Comparison of ENCODE assay signal across 13 cellular contexts in genomic region chr5:28896949-28897348, GRCh38.
A peak's percentile ranks its signal among the peaks of the same experiment; 100 is the strongest.
DNase-seq lines count a peak whose midpoint lies in the region; ATAC-seq and TF ChIP-seq lines count a peak whose summit lies in the region.
"Had no signal": no experiment of that assay in that cellular context is flagged by ENCODE, and none has a peak within 500 bp of the region (broad histone marks: within the 10 kb centered on the region; RNA-seq: fewer than 3 reads in every experiment).

No MANE protein-coding gene starts in this region.

- no peaks in the 10 kb centered on the region for H4K20me1 ChIP-seq in mammary epithelial cell (ENCODE audit: insufficient read depth, low read length)

- no peaks in the 10 kb centered on the region for H3K27me3 Mint-ChIP-seq in MCF 10A (ENCODE audit: insufficient read depth, unreplicated experiment)
- H3K27me3 Mint-ChIP-seq: activated naive CD8-positive, alpha-beta T cell treated with anti-CD3 and anti-CD28 coated beads for 36 hours; T-helper 17 cell had no signal

- H3K36me3 ChIP-seq in mammary epithelial cell (ENCODE audit: insufficient read depth, low read length) (no peaks in the 10 kb centered on the region), suprapubic skin (no peaks in the 10 kb centered on the region)
- H3K36me3 ChIP-seq: heart right ventricle, right atrium auricular region had no signal

- no peak for ATAC-seq in GM18519 (IDR thresholded peaks at IDR 0.05; ENCODE audit: low FRiP score, unreplicated experiment)
- ATAC-seq: heart right ventricle, T-helper 17 cell had no signal

- H3K9ac ChIP-seq in mammary epithelial cell (ENCODE audit: insufficient read depth, low read length): no peak overlapping the region
- H3K9ac ChIP-seq: KMS-11 had no signal

- H3K9me3 ChIP-seq in mammary epithelial cell (replicated peaks; ENCODE audit: insufficient read depth, low read length) (peaks cover 3% of the 10 kb centered on the region), suprapubic skin (peaks cover 9% of the 10 kb centered on the region)

- H2AFZ ChIP-seq in mammary epithelial cell (ENCODE audit: low read depth, low read length): no peak overlapping the region

- no peaks in the 10 kb centered on the region for H3K79me2 ChIP-seq in mammary epithelial cell (ENCODE audit: insufficient read depth, low read length)

- H3K4me1 ChIP-seq in mammary epithelial cell (ENCODE audit: insufficient read depth, low read length): no peaks in the 10 kb centered on the region
- no peaks in the 10 kb centered on the region for H3K4me1 ChIP-seq in suprapubic skin
- H3K4me1 ChIP-seq: heart right ventricle, right atrium auricular region had no signal

- DNase-seq in MCF 10A (ENCODE audit: unreplicated experiment) (peak; percentile 34), mammary epithelial cell (no peak), NCI-H748 (lab: John Stamatoyannopoulos, UW; ENCODE audit: unreplicated experiment) (peak; percentile 78), dorsolateral prefrontal cortex (no peak), suprapubic skin (ENCODE audit: low spot score in 2 of 2) (no peak)
- DNase-seq in central memory CD4-positive, alpha-beta T cell: no peak
- DNase-seq in activated T-cell treated with anti-CD3 and anti-CD28 coated beads, Interleukin-2, amount 50 U/mL, for 1 hour: no peak
- DNase-seq: activated naive CD8-positive, alpha-beta T cell treated with anti-CD3 and anti-CD28 coated beads for 36 hours; heart right ventricle; T-helper 17 cell had no signal

- H3K27ac Mint-ChIP-seq in MCF 10A (ENCODE audit: low read depth, unreplicated experiment): no peak overlapping the region
- H3K27ac Mint-ChIP-seq: activated naive CD8-positive, alpha-beta T cell treated with anti-CD3 and anti-CD28 coated beads for 36 hours; T-helper 17 cell had no signal

- peak; percentile 31 for TF ChIP-seq CTCF in MCF 10A (IDR thresholded peaks at IDR 0.05; ENCODE audit: unreplicated experiment)
- TF ChIP-seq CTCF in mammary epithelial cell (conservative IDR thresholded peaks at IDR 0.05 in 1 of 2, IDR thresholded peaks at IDR 0.05 in 1 of 2; ENCODE audit: extremely low read depth in 1 of 2, insufficient read depth in 1 of 2, low read depth in 1 of 2, low read length in 2 of 2): no peak
- peak in 34 of 56 donors; percentile 7 to 50 (median 26) for TF ChIP-seq CTCF in dorsolateral prefrontal cortex (IDR thresholded peaks at IDR 0.05 in 54 of 56, conservative IDR thresholded peaks at IDR 0.05 in 2 of 56; ENCODE audit: low read depth in 1 of 56, partially characterized antibody in 56 of 56)
- TF ChIP-seq CTCF in suprapubic skin (IDR thresholded peaks at IDR 0.05): no peak

- no peak overlapping the region for H3K4me2 ChIP-seq in mammary epithelial cell (ENCODE audit: insufficient read depth, low read depth, low read length)
- H3K4me2 ChIP-seq: KMS-11 had no signal

- H3K4me3 ChIP-seq in mammary epithelial cell (replicated peaks in 1 of 3; ENCODE audit: insufficient read depth in 1 of 3, low read depth in 2 of 3, low read length in 3 of 3): no peak overlapping the region
- H3K4me3 ChIP-seq in dorsolateral prefrontal cortex: no peak overlapping the region
- H3K4me3 ChIP-seq in suprapubic skin: no peak overlapping the region
- H3K4me3 ChIP-seq: heart right ventricle, right atrium auricular region had no signal

- H3K27ac ChIP-seq in mammary epithelial cell (ENCODE audit: insufficient read depth, low read depth, low read length) (no peak overlapping the region), dorsolateral prefrontal cortex (no peak overlapping the region), suprapubic skin (no peak overlapping the region)
- H3K27ac ChIP-seq: heart right ventricle, KMS-11, right atrium auricular region had no signal

- H3K36me3 Mint-ChIP-seq in MCF 10A (ENCODE audit: insufficient read depth, unreplicated experiment): no peaks in the 10 kb centered on the region
- H3K36me3 Mint-ChIP-seq: activated naive CD8-positive, alpha-beta T cell treated with anti-CD3 and anti-CD28 coated beads for 36 hours had no signal

- CTCF ChIA-PET in MCF 10A (lab: Yijun Ruan, JAX): interaction anchor here (0.6 to 3.5 kb wide), 6 partner anchors 9 to 600 kb away, joined by 3 to 32 read pairs (median 6); no protein-coding TSS in a partner anchor
- CTCF ChIA-PET in mammary epithelial cell (lab: Charles Lee; ENCODE audit: low non-redundant PET): interaction anchor here (0.7 kb wide), 1 partner anchor 1214 kb away, joined by 3 read pairs; no protein-coding TSS in a partner anchor

- dilution Hi-C loops in mammary epithelial cell (cut with HindIII; ENCODE audit: low sequenced_read_pairs): no loop called here

- intact Hi-C loops in MCF 10A (cut with micrococcal nuclease) (loop anchor here (1.0 to 10.0 kb wide), 4 partner anchors 118 to 1872 kb away; no protein-coding TSS in a partner anchor), mammary epithelial cell (cut with micrococcal nuclease) (no loop called here), dorsolateral prefrontal cortex (cut with DNase I) (no loop called here)

- H3K4me3 Mint-ChIP-seq in MCF 10A (ENCODE audit: unreplicated experiment): no peak overlapping the region
- H3K4me3 Mint-ChIP-seq: activated naive CD8-positive, alpha-beta T cell treated with anti-CD3 and anti-CD28 coated beads for 36 hours; T-helper 17 cell had no signal

- no peak for TF ChIP-seq POLR2A in suprapubic skin (IDR thresholded peaks at IDR 0.05)

- no TSS peak for BruUV-seq in MCF 10A (replicated peaks; lab: Mats Ljungman, UMichigan)
- BruUV-seq in mammary epithelial cell (replicated peaks; lab: Mats Ljungman, UMichigan): no TSS peak

- H3K9me3 Mint-ChIP-seq in MCF 10A (ENCODE audit: unreplicated experiment): no peaks in the 10 kb centered on the region

- peaks cover 7% of the 10 kb centered on the region for H3K4me1 Mint-ChIP-seq in MCF 10A (ENCODE audit: insufficient read depth, unreplicated experiment)
- H3K4me1 Mint-ChIP-seq: activated naive CD8-positive, alpha-beta T cell treated with anti-CD3 and anti-CD28 coated beads for 36 hours; T-helper 17 cell had no signal

- H3K27me3 ChIP-seq in mammary epithelial cell (ENCODE audit: insufficient read depth, low read length) (no peaks in the 10 kb centered on the region), dorsolateral prefrontal cortex (no peaks in the 10 kb centered on the region), suprapubic skin (no peaks in the 10 kb centered on the region)
- H3K27me3 ChIP-seq: heart right ventricle, right atrium auricular region had no signal

- in situ Hi-C loops in mammary epithelial cell (cut with MboI; ENCODE audit: low sequenced_read_pairs in 2 of 2): no loop called here

- TF ChIP-seq EP300 in suprapubic skin (IDR thresholded peaks at IDR 0.05): no peak

- POLR2A ChIA-PET in MCF 10A (lab: Yijun Ruan, JAX): interaction anchor here (0.7 kb wide), 1 partner anchor 527 kb away, joined by 3 read pairs; no protein-coding TSS in a partner anchor

Comparison
In these comparisons a context has a peak if more than half of its experiments do, and no peak if none do; other contexts are left out.
1. DNase-seq: peak in MCF 10A (single experiment) and NCI-H748 (single experiment); none in mammary epithelial cell (single experiment), dorsolateral prefrontal cortex (0 of 10), suprapubic skin (0 of 2), central memory CD4-positive, alpha-beta T cell (single experiment) and activated T-cell treated with anti-CD3 and anti-CD28 coated beads, Interleukin-2, amount 50 U/mL, for 1 hour (single experiment).
2. CTCF ChIP-seq: peak in MCF 10A (single experiment) and dorsolateral prefrontal cortex (34 of 56); none in mammary epithelial cell (0 of 2) and suprapubic skin (0 of 2).